Comparison of ENCODE assay signal across 10 cellular contexts in the genomic region with DNA sequence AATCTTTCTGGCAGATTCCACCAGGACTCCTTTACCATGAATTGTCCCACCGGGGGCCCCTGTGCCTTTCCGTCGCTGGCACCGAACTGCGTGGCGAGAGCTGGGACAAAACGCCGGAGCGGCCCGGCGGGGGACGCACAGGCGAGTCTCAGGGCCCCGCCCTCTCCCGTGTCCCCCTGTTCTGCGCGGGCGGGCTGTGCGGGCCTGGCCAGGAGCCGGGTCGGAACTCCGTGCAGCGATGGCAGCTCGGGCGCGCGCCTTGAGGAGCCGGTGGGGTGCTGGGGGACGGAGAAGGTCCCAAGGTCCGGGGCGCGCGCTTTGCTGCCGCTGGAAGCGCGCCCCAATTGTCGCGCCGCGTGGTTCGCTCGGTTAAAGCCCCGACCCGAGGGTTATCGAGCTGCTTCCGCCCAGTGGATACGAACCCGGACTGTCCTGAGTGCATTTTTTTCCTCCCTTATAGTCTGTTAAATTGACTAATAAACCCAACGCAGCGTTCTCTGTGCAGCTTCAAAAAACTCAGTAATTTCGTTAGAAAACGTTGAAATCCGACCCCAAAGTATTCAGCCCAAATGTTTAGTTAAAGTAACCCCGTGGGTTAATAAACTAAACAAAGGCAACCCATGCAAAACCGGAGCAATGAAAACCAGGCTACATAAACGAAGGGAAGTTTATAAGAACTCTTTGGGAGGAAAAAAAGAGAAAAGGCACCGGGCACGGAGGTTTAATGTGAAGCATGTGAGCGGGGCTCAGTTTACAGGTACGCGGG.
A peak's percentile ranks its signal among the peaks of the same experiment; 100 is the strongest.
DNase-seq lines count a peak whose midpoint lies in the region; ATAC-seq, FAIRE-seq and TF ChIP-seq lines count a peak whose summit lies in the region.
"Had no signal": no experiment of that assay in that cellular context is flagged by ENCODE, and none has a peak within 500 bp of the region (broad histone marks: within the 10 kb centered on the region; RNA-seq: fewer than 3 reads in every experiment).

No MANE protein-coding gene starts in this region.

- no peak for DNase-seq in activated CD8-positive, alpha-beta T cell treated with anti-CD3 and anti-CD28 coated beads, Interleukin-2, amount 10 ng/mL, durations not matched to agents 7 days and 5 days
- no peak for DNase-seq in activated CD8-positive, alpha-beta T cell treated with anti-CD3 and anti-CD28 coated beads for 36 hours
- peak in 1 of 2 donors; percentile 60 for DNase-seq in ascending aorta (ENCODE audit: low spot score in 2 of 2)
- no peak for DNase-seq in keratinocyte (ENCODE audit: low read depth, low spot score)
- no peak for DNase-seq in hippocampal formation (lab: John Stamatoyannopoulos, UW)
- DNase-seq: activated CD4-positive, alpha-beta memory T cell treated with anti-CD3 and anti-CD28 coated beads, Interleukin-2, amount 10 ng/mL, durations not matched to agents 7 days and 5 days had no signal

- H3K9me1 ChIP-seq in keratinocyte (ENCODE audit: control insufficient read depth, extremely low read depth, insufficient read depth, low read length): no peaks in the 10 kb centered on the region

- H3K9ac ChIP-seq in keratinocyte (ENCODE audit: control insufficient read depth, extremely low read depth, insufficient read depth, low read length) (no peak overlapping the region), stomach smooth muscle (ENCODE audit: low read length in 2 of 2) (no peak overlapping the region)

- H3K27ac ChIP-seq in ascending aorta (no peak overlapping the region), keratinocyte (ENCODE audit: control insufficient read depth, insufficient read depth, low read length) (no peak overlapping the region), stomach smooth muscle (ENCODE audit: low read length) (no peak overlapping the region)

- peak overlapping the region; percentile 82 for H3K4me2 ChIP-seq in keratinocyte (ENCODE audit: control insufficient read depth, extremely low read depth, insufficient read depth, low read depth, low read length)

- ATAC-seq in activated CD8-positive, alpha-beta T cell treated with anti-CD3 and anti-CD28 coated beads, Interleukin-2, amount 10 ng/mL, durations not matched to agents 7 days and 5 days: no peak
- no peak for ATAC-seq in activated CD8-positive, alpha-beta T cell treated with anti-CD3 and anti-CD28 coated beads for 36 hours
- ATAC-seq in HG03460 (IDR thresholded peaks at IDR 0.05; ENCODE audit: unreplicated experiment): no peak
- ATAC-seq in GM19455 (IDR thresholded peaks at IDR 0.05; ENCODE audit: unreplicated experiment): no peak

- H3K9me3 ChIP-seq in ascending aorta (no peaks in the 10 kb centered on the region), keratinocyte (ENCODE audit: control insufficient read depth, low read depth, low read length) (no peaks in the 10 kb centered on the region), stomach smooth muscle (ENCODE audit: control insufficient read depth in 2 of 2, low read length in 2 of 2) (no peaks in the 10 kb centered on the region)

- dilution Hi-C loops in keratinocyte (cut with MboI; ENCODE audit: extremely low pct_ligation_motif_present, low sequenced_read_pairs): no loop called here

- TF ChIP-seq CTCF in activated CD8-positive, alpha-beta T cell treated with anti-CD3 and anti-CD28 coated beads for 36 hours (IDR thresholded peaks at IDR 0.05): no peak
- TF ChIP-seq CTCF in ascending aorta (IDR thresholded peaks at IDR 0.05) (no peak), keratinocyte (optimal IDR thresholded peaks at IDR 0.05 in 1 of 3, IDR thresholded peaks at IDR 0.05 in 1 of 3, conservative IDR thresholded peaks at IDR 0.05 in 1 of 3; ENCODE audit: extremely low read depth in 1 of 3, insufficient read depth in 2 of 3, low read length in 3 of 3) (no peak)

- H3K27me3 ChIP-seq in ascending aorta: peaks cover 4% of the 10 kb centered on the region
- peaks cover 68% of the 10 kb centered on the region for H3K27me3 ChIP-seq in keratinocyte (ENCODE audit: control insufficient read depth, extremely low read depth, insufficient read depth, low read length)
- peaks cover 68 to 78% of the 10 kb centered on the region in 2 donors for H3K27me3 ChIP-seq in stomach smooth muscle (ENCODE audit: control insufficient read depth in 1 of 2, insufficient read depth in 2 of 2, low read length in 2 of 2)

- peaks cover 3% of the 10 kb centered on the region for H3K36me3 Mint-ChIP-seq in activated CD8-positive, alpha-beta T cell treated with anti-CD3 and anti-CD28 coated beads, Interleukin-2, amount 10 ng/mL, durations not matched to agents 7 days and 5 days (ENCODE audit: low read depth)
- H3K36me3 Mint-ChIP-seq in activated CD8-positive, alpha-beta T cell treated with anti-CD3 and anti-CD28 coated beads for 36 hours (ENCODE audit: low read depth): no peaks in the 10 kb centered on the region

- peaks cover 79% of the 10 kb centered on the region for H3K27me3 Mint-ChIP-seq in activated CD8-positive, alpha-beta T cell treated with anti-CD3 and anti-CD28 coated beads, Interleukin-2, amount 10 ng/mL, durations not matched to agents 7 days and 5 days (ENCODE audit: low read depth)
- peaks cover 76% of the 10 kb centered on the region for H3K27me3 Mint-ChIP-seq in activated CD8-positive, alpha-beta T cell treated with anti-CD3 and anti-CD28 coated beads for 36 hours

- H3K4me3 ChIP-seq in ascending aorta (peak overlapping the region; percentile 49 to 55), keratinocyte (ENCODE audit: control insufficient read depth in 2 of 3, extremely low read depth in 1 of 3, insufficient read depth in 2 of 3, low read depth in 1 of 3, low read length in 3 of 3) (peak overlapping the region in 2 of 3 experiments; percentile 44 to 60), stomach smooth muscle (ENCODE audit: low read length in 2 of 2) (peak overlapping the region; percentile 31 to 49)

- H3K4me1 ChIP-seq in ascending aorta (peaks cover 0 to 7% of the 10 kb centered on the region in 2 donors), keratinocyte (ENCODE audit: control insufficient read depth, extremely low read depth, insufficient read depth, low read length) (peaks cover 14% of the 10 kb centered on the region), stomach smooth muscle (ENCODE audit: control insufficient read depth, insufficient read depth, low read length) (peaks cover 18% of the 10 kb centered on the region)

- H3K27ac Mint-ChIP-seq in activated CD8-positive, alpha-beta T cell treated with anti-CD3 and anti-CD28 coated beads, Interleukin-2, amount 10 ng/mL, durations not matched to agents 7 days and 5 days: peak overlapping the region; percentile 8
- no peak overlapping the region for H3K27ac Mint-ChIP-seq in activated CD8-positive, alpha-beta T cell treated with anti-CD3 and anti-CD28 coated beads for 36 hours
- H3K27ac Mint-ChIP-seq: activated CD4-positive, alpha-beta memory T cell treated with anti-CD3 and anti-CD28 coated beads, Interleukin-2, amount 10 ng/mL, durations not matched to agents 7 days and 5 days had no signal

- H3K36me3 ChIP-seq in ascending aorta: no peaks in the 10 kb centered on the region
- no peaks in the 10 kb centered on the region for H3K36me3 ChIP-seq in keratinocyte (ENCODE audit: control insufficient read depth in 2 of 2, extremely low read depth in 1 of 2, insufficient read depth in 2 of 2, low read length in 2 of 2)
- no peaks in the 10 kb centered on the region for H3K36me3 ChIP-seq in stomach smooth muscle (ENCODE audit: control insufficient read depth in 2 of 2, insufficient read depth in 2 of 2, low read length in 2 of 2)

- FAIRE-seq in keratinocyte (lab: Jason Lieb, UNC): no peak
- FAIRE-seq: GM19239 had no signal

- no peak overlapping the region for H3K4me3 Mint-ChIP-seq in activated CD8-positive, alpha-beta T cell treated with anti-CD3 and anti-CD28 coated beads, Interleukin-2, amount 10 ng/mL, durations not matched to agents 7 days and 5 days
- H3K4me3 Mint-ChIP-seq in activated CD8-positive, alpha-beta T cell treated with anti-CD3 and anti-CD28 coated beads for 36 hours: no peak overlapping the region
- H3K4me3 Mint-ChIP-seq: activated CD4-positive, alpha-beta memory T cell treated with anti-CD3 and anti-CD28 coated beads, Interleukin-2, amount 10 ng/mL, durations not matched to agents 7 days and 5 days had no signal

- no peaks in the 10 kb centered on the region for H3K79me2 ChIP-seq in keratinocyte (ENCODE audit: control insufficient read depth, insufficient read depth, low read length)

- CTCF ChIA-PET in activated CD8-positive, alpha-beta T cell treated with anti-CD3 and anti-CD28 coated beads, Interleukin-2, amount 10 ng/mL, durations not matched to agents 7 days and 5 days (lab: Charles Lee): interaction anchor here (1.8 kb wide), 1 partner anchor 153 kb away, joined by 6 read pairs; no protein-coding TSS in a partner anchor
- CTCF ChIA-PET in activated CD8-positive, alpha-beta T cell treated with anti-CD3 and anti-CD28 coated beads for 36 hours (lab: Charles Lee): interaction anchor here (1.1 to 3.2 kb wide), 7 partner anchors 57 to 156 kb away, joined by 3 to 13 read pairs (median 3); no protein-coding TSS in a partner anchor

- POLR2A ChIA-PET in activated CD8-positive, alpha-beta T cell treated with anti-CD3 and anti-CD28 coated beads, Interleukin-2, amount 10 ng/mL, durations not matched to agents 7 days and 5 days (lab: Charles Lee): no interaction called here
- POLR2A ChIA-PET in activated CD8-positive, alpha-beta T cell treated with anti-CD3 and anti-CD28 coated beads for 36 hours (lab: Charles Lee): interaction anchor here (1.0 to 1.2 kb wide), 2 partner anchors 144 to 147 kb away, joined by 3 to 4 read pairs; no protein-coding TSS in a partner anchor

- intact Hi-C loops in activated CD8-positive, alpha-beta T cell treated with anti-CD3 and anti-CD28 coated beads for 36 hours (cut with micrococcal nuclease): loop anchor here (5.0 kb wide), 2 partner anchors 66 to 81 kb away; no protein-coding TSS in a partner anchor
- intact Hi-C loops in ascending aorta (cut with DNase I): loop anchor here (5.0 kb wide), 2 partner anchors 154 to 216 kb away; no protein-coding TSS in a partner anchor

- no peaks in the 10 kb centered on the region for H3K4me1 Mint-ChIP-seq in activated CD8-positive, alpha-beta T cell treated with anti-CD3 and anti-CD28 coated beads, Interleukin-2, amount 10 ng/mL, durations not matched to agents 7 days and 5 days (ENCODE audit: low read depth)
- H3K4me1 Mint-ChIP-seq in activated CD8-positive, alpha-beta T cell treated with anti-CD3 and anti-CD28 coated beads for 36 hours (ENCODE audit: low read depth): peaks cover 17% of the 10 kb centered on the region

- H3K9me3 Mint-ChIP-seq in activated CD8-positive, alpha-beta T cell treated with anti-CD3 and anti-CD28 coated beads, Interleukin-2, amount 10 ng/mL, durations not matched to agents 7 days and 5 days (ENCODE audit: insufficient read depth): no peaks in the 10 kb centered on the region
- H3K9me3 Mint-ChIP-seq in activated CD8-positive, alpha-beta T cell treated with anti-CD3 and anti-CD28 coated beads for 36 hours: no peaks in the 10 kb centered on the region
- H3K9me3 Mint-ChIP-seq: activated CD4-positive, alpha-beta memory T cell treated with anti-CD3 and anti-CD28 coated beads, Interleukin-2, amount 10 ng/mL, durations not matched to agents 7 days and 5 days had no signal

- peak overlapping the region; percentile 6 for H2AFZ ChIP-seq in keratinocyte (ENCODE audit: control insufficient read depth, low read length)

- H4K20me1 ChIP-seq in keratinocyte (ENCODE audit: control insufficient read depth, extremely low read depth, insufficient read depth, low read length): no peaks in the 10 kb centered on the region
